In the genomic region with DNA sequence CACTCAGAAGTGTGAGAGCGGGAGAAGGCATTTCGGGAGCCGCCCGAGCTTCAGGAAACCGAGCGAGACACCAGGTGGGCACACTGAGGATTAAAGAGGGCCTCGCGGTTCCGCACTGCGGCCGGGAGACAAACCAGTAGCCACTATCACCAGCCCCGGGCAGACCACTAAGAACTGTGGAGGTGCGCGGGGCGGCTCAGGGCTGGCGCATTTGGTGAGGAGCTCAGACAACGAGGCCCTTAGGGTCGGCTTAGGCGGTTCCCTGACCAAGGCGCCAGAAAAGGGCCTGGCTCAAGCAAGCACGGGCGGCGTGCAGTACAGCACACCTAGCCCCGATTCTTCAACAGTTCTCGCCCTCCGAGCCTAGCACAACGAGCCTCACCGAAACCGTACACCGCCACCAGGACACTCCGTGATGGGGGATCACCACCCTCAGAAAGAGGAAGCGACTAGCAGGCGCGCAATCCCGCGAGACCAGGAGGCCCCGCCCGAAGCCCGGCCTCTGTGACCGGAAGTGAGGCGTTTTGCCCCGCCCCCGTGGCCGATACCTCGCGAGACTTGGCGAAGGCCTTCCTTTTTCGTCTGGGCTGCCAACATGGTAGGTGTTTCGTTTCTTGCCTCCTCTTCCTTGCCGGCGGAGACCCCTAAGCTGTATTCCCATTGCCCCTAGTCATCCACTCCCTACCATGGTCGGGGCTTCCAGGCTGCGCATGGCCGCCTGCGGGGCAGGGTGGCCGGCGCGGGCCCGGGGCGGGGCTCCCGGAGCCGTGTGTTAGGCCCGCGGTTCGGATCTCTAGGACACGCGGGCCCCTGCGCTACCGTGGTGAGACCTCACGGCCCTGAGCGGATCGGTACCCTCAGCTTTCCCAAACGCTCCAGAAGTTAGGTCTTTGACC, we compare ENCODE assay signal across 8 cellular contexts.
DNase-seq lines count a peak whose midpoint lies in the region; ATAC-seq and TF ChIP-seq lines count a peak whose summit lies in the region.

A gene (plus strand): TSS at position 574 of the 896 bp plus-strand sequence. CDS start 22 bp downstream, at position 596.
A gene with protein sequence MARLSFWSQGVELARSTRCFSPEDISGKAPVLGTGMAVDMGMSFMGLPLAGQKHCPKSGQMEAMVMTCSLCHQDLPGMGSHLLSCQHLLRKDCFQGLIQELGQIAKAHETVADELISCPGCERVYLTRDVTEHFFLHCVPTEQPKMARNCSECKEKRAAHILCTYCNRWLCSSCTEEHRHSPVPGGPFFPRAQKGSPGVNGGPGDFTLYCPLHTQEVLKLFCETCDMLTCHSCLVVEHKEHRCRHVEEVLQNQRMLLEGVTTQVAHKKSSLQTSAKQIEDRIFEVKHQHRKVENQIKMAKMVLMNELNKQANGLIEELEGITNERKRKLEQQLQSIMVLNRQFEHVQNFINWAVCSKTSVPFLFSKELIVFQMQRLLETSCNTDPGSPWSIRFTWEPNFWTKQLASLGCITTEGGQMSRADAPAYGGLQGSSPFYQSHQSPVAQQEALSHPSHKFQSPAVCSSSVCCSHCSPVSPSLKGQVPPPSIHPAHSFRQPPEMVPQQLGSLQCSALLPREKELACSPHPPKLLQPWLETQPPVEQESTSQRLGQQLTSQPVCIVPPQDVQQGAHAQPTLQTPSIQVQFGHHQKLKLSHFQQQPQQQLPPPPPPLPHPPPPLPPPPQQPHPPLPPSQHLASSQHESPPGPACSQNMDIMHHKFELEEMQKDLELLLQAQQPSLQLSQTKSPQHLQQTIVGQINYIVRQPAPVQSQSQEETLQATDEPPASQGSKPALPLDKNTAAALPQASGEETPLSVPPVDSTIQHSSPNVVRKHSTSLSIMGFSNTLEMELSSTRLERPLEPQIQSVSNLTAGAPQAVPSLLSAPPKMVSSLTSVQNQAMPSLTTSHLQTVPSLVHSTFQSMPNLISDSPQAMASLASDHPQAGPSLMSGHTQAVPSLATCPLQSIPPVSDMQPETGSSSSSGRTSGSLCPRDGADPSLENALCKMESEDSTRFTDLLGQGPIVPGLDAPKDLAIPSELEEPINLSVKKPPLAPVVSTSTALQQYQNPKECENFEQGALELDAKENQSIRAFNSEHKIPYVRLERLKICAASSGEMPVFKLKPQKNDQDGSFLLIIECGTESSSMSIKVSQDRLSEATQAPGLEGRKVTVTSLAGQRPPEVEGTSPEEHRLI (N-terminal part only) (minus strand): TSS at position 447 of the 896 bp plus-strand sequence. CDS start 10,391 bp downstream, outside the sequence.

- no peak for TF ChIP-seq RAD21 in Ishikawa (IDR thresholded peaks at IDR 0.05; ENCODE audit: low read depth)

- no peak; the same call in 1 of the 2 replicates for TF ChIP-seq EP300 in Ishikawa (IDR thresholded peaks at IDR 0.05; ENCODE audit: borderline replicate concordance)

- no peaks in the 10 kb centered on the region for H3K9me3 ChIP-seq in mucosa of rectum (ENCODE audit: control insufficient read depth in 2 of 2, low read length in 2 of 2)

- H3K27ac ChIP-seq in epithelial cell of prostate (peak within 1 kb of the TSS; percentile 96), mucosa of rectum (ENCODE audit: low read depth in 2 of 2, low read length in 2 of 2) (peak within 1 kb of the TSS; percentile 97 to 98)

- peak within 1 kb of the TSS; percentile 94 to 97 for H3K4me3 ChIP-seq in mucosa of rectum (ENCODE audit: low read length in 2 of 2)

- H3K4me1 ChIP-seq in mucosa of rectum (ENCODE audit: control insufficient read depth in 2 of 2, insufficient read depth in 2 of 2, low read length in 2 of 2) = peaks cover 17 to 21% of the 10 kb centered on the region in 2 donors

- peaks cover 34 to 37% of the 10 kb centered on the region in 2 donors for H3K36me3 ChIP-seq in mucosa of rectum (ENCODE audit: control insufficient read depth in 2 of 2, insufficient read depth in 2 of 2, low read length in 2 of 2)

- peak within 1 kb of the TSS; percentile 98 to 100 for H3K9ac ChIP-seq in mucosa of rectum (ENCODE audit: low read depth in 1 of 2, low read length in 2 of 2)

- H3K27me3 ChIP-seq in mucosa of rectum (ENCODE audit: control insufficient read depth in 2 of 2, insufficient read depth in 2 of 2, low read length in 2 of 2) = no peaks in the 10 kb centered on the region

- peak; percentile 88 for DNase-seq in DMS153 treated with DMSO at 0.1 percent for 48 hours (lab: John Stamatoyannopoulos, UW; ENCODE audit: unreplicated experiment)
- peak; percentile 76 for DNase-seq in OCI-M2 (lab: John Stamatoyannopoulos, UW; ENCODE audit: unreplicated experiment)
- peak; percentile 99 for DNase-seq in activated T-cell treated with anti-CD3 and anti-CD28 coated beads for 4 hours
- DNase-seq in epithelial cell of prostate (ENCODE audit: low read depth, low spot score) = peak; percentile 78
- peak; percentile 97 to 99 for DNase-seq in stimulated activated CD8-positive, alpha-beta memory T cell treated with anti-CD3 and anti-CD28 coated beads, Interleukin-4, amount 100 ng/mL, for 4 hours (ENCODE audit: low read depth in 2 of 2, low spot score in 1 of 2)

- ATAC-seq in GM21619 (IDR thresholded peaks at IDR 0.05; ENCODE audit: unreplicated experiment) = peak; percentile 92

TF ChIP-seq in Ishikawa, 13 proteins besides CTCF, POLR2A, EP300 and RAD21:
- TF ChIP-seq, protein P1, sequence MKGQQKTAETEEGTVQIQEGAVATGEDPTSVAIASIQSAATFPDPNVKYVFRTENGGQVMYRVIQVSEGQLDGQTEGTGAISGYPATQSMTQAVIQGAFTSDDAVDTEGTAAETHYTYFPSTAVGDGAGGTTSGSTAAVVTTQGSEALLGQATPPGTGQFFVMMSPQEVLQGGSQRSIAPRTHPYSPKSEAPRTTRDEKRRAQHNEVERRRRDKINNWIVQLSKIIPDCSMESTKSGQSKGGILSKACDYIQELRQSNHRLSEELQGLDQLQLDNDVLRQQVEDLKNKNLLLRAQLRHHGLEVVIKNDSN (IDR thresholded peaks at IDR 0.05) = peak; percentile 44
- TF ChIP-seq TCF12 (IDR thresholded peaks at IDR 0.05; ENCODE audit: low read depth) = peak; percentile 41; the same call in 1 of the 2 replicates
- 0 out of 2 replicates have a peak, but pooled peaks have one; percentile 31 for TF ChIP-seq CREB1 (IDR thresholded peaks at IDR 0.05; ENCODE audit: low read depth)
- no peak for TF ChIP-seq NFIC (IDR thresholded peaks at IDR 0.05)
- no peak for TF ChIP-seq ZBTB7A (IDR thresholded peaks at IDR 0.05; ENCODE audit: low read depth)
- TF ChIP-seq CEBPB (IDR thresholded peaks at IDR 0.05) = no peak
- peak; percentile 17; the same call in 1 of the 2 replicates for TF ChIP-seq EGR1 (IDR thresholded peaks at IDR 0.05)
- TF ChIP-seq FOXM1 (IDR thresholded peaks at IDR 0.05; ENCODE audit: borderline replicate concordance, low read depth) = no peak
- TF ChIP-seq, protein P2, sequence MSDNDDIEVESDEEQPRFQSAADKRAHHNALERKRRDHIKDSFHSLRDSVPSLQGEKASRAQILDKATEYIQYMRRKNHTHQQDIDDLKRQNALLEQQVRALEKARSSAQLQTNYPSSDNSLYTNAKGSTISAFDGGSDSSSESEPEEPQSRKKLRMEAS (IDR thresholded peaks at IDR 0.05) = peak; percentile 34; the same call in 1 of the 2 replicates
- TF ChIP-seq YY1 (IDR thresholded peaks at IDR 0.05; ENCODE audit: low read depth) = peak; percentile 69
- no peak for TF ChIP-seq TEAD4 (IDR thresholded peaks at IDR 0.05)
- TF ChIP-seq, protein P3, sequence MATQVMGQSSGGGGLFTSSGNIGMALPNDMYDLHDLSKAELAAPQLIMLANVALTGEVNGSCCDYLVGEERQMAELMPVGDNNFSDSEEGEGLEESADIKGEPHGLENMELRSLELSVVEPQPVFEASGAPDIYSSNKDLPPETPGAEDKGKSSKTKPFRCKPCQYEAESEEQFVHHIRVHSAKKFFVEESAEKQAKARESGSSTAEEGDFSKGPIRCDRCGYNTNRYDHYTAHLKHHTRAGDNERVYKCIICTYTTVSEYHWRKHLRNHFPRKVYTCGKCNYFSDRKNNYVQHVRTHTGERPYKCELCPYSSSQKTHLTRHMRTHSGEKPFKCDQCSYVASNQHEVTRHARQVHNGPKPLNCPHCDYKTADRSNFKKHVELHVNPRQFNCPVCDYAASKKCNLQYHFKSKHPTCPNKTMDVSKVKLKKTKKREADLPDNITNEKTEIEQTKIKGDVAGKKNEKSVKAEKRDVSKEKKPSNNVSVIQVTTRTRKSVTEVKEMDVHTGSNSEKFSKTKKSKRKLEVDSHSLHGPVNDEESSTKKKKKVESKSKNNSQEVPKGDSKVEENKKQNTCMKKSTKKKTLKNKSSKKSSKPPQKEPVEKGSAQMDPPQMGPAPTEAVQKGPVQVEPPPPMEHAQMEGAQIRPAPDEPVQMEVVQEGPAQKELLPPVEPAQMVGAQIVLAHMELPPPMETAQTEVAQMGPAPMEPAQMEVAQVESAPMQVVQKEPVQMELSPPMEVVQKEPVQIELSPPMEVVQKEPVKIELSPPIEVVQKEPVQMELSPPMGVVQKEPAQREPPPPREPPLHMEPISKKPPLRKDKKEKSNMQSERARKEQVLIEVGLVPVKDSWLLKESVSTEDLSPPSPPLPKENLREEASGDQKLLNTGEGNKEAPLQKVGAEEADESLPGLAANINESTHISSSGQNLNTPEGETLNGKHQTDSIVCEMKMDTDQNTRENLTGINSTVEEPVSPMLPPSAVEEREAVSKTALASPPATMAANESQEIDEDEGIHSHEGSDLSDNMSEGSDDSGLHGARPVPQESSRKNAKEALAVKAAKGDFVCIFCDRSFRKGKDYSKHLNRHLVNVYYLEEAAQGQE (IDR thresholded peaks at IDR 0.05; ENCODE audit: low read depth) = peak; percentile 19; the same call in 1 of the 2 replicates
- peak; percentile 95 for TF ChIP-seq TAF1 (IDR thresholded peaks at IDR 0.05; ENCODE audit: low read depth)

Comparison
In these comparisons a context has a peak if more than half of its experiments do, and no peak if none do; other contexts are left out.
1. Peak in every context shown above with its lines: DNase-seq, ATAC-seq, H3K4me3 ChIP-seq and H3K27ac ChIP-seq.